Comparison of ENCODE assay signal across 14 cellular contexts in genomic region chr19:3672575-3672948, GRCh38. TPM values are rescaled to one million over a fixed set of nuclear protein-coding genes. Genes with fewer than 3 reads are reported as not detected.
DNase-seq lines count a peak whose midpoint lies in the region; FAIRE-seq and TF ChIP-seq lines count a peak whose summit lies in the region.
"Had no signal": no experiment of that assay in that cellular context is flagged by ENCODE, and none has a peak within 500 bp of the region (broad histone marks: within the 10 kb centered on the region; RNA-seq: fewer than 3 reads in every experiment).

No MANE protein-coding gene starts in this region.

- no peak overlapping the region for H3K4me2 ChIP-seq in GM23248 (ENCODE audit: unreplicated experiment)

- TF ChIP-seq POLR2A in esophagus squamous epithelium (IDR thresholded peaks at IDR 0.05) (no peak), prostate gland (IDR thresholded peaks at IDR 0.05) (no peak)

- H4K20me1 ChIP-seq in GM23248 (ENCODE audit: insufficient read depth), result no peaks in the 10 kb centered on the region

- H3K9me3 ChIP-seq in right atrium auricular region, result no peaks in the 10 kb centered on the region
- H3K9me3 ChIP-seq in esophagus squamous epithelium, result no peaks in the 10 kb centered on the region
- H3K9me3 ChIP-seq in prostate gland, result no peaks in the 10 kb centered on the region
- H3K9me3 ChIP-seq in GM23248 (ENCODE audit: low read depth), result no peaks in the 10 kb centered on the region

- no peaks in the 10 kb centered on the region for H3K9me2 ChIP-seq in GM23248 (ENCODE audit: insufficient read depth)

- 80 to 83% methylated on average over 2 to 6 of the region's 8 CpGs for WGBS in esophagus squamous epithelium, 2 donors
- WGBS in prostate gland, result 85% methylated on average over 8 of the region's 8 CpGs
- WGBS in GM23248 (ENCODE audit: low coverage in 1 of 2, low lambda C conversion rate in 2 of 2, missing lambda C conversion rate in 2 of 2), 2 experiments, result 93 to 96% methylated on average over 6 to 8 of the region's 8 CpGs

- DNase-seq in right atrium auricular region (ENCODE audit: low spot score), result no peak
- no peak for DNase-seq in cardiac septum (ENCODE audit: low spot score)
- no peak for DNase-seq in esophagus squamous epithelium (lab: John Stamatoyannopoulos, UW)
- DNase-seq in prostate gland (ENCODE audit: low spot score), result no peak
- no peak for DNase-seq in frontal cortex (ENCODE audit: low spot score in 2 of 2)
- no peak for DNase-seq in GM23248
- DNase-seq in retina, result no peak
- DNase-seq in posterior vena cava (ENCODE audit: low spot score), result no peak
- DNase-seq: activated B cell treated with CpG ODN at 0.5 μM for 24 hours, DMS 273 treated with DMSO at 0.1 percent for 48 hours, MM.1S, NCI-H2107 had no signal

- H3K9ac ChIP-seq in GM23248, result no peak overlapping the region

- no peak for FAIRE-seq in frontal cortex (lab: Jason Lieb, UNC)

- in situ Hi-C loops in GM23248 (cut with MboI), result no loop called here

- no peaks in the 10 kb centered on the region for H3F3A ChIP-seq in GM23248 (ENCODE audit: insufficient read depth)

- H3K4me3 ChIP-seq in right atrium auricular region (no peak overlapping the region), esophagus squamous epithelium (no peak overlapping the region), prostate gland (no peak overlapping the region), GM23248 (no peak overlapping the region)

- H3K27me3 ChIP-seq in right atrium auricular region, result no peaks in the 10 kb centered on the region
- no peaks in the 10 kb centered on the region for H3K27me3 ChIP-seq in esophagus squamous epithelium
- no peaks in the 10 kb centered on the region for H3K27me3 ChIP-seq in prostate gland (replicated peaks; ENCODE audit: insufficient read depth)
- no peaks in the 10 kb centered on the region for H3K27me3 ChIP-seq in GM23248 (replicated peaks; ENCODE audit: insufficient read depth)

- no peak overlapping the region for H2AFZ ChIP-seq in GM23248

- H3K27ac ChIP-seq in right atrium auricular region (peak overlapping the region; percentile 96 to 99), esophagus squamous epithelium (peak overlapping the region; percentile 82 to 98 (median 93)), prostate gland (peak overlapping the region; percentile 86 to 96), GM23248 (no peak overlapping the region)
- H3K27ac ChIP-seq: epithelial cell of prostate had no signal

- H3K4me1 ChIP-seq in right atrium auricular region (peaks cover 0 to 65% of the 10 kb centered on the region in 2 donors), esophagus squamous epithelium (peaks cover 21 to 79% (median 41%) of the 10 kb centered on the region in 3 donors), prostate gland (replicated peaks) (no peaks in the 10 kb centered on the region), GM23248 (ENCODE audit: insufficient read depth) (peaks cover 12% of the 10 kb centered on the region)

- intact Hi-C loops in cardiac septum (cut with DNase I), result loop anchor here (1.0 kb wide), 1 partner anchor 26 kb away; no protein-coding TSS in a partner anchor
- intact Hi-C loops in esophagus squamous epithelium (cut with DNase I), result no loop called here
- intact Hi-C loops in prostate gland (cut with DNase I), result no loop called here
- intact Hi-C loops in posterior vena cava (cut with DNase I), result no loop called here

- peaks cover 50% of the 10 kb centered on the region for H3K79me2 ChIP-seq in GM23248 (ENCODE audit: insufficient read depth)

- no peaks in the 10 kb centered on the region for H3K36me3 ChIP-seq in right atrium auricular region
- no peaks in the 10 kb centered on the region for H3K36me3 ChIP-seq in esophagus squamous epithelium
- no peaks in the 10 kb centered on the region for H3K36me3 ChIP-seq in prostate gland
- H3K36me3 ChIP-seq in GM23248 (ENCODE audit: low read depth), result no peaks in the 10 kb centered on the region

- TF ChIP-seq CTCF in right atrium auricular region (IDR thresholded peaks at IDR 0.05) (no peak), esophagus squamous epithelium (IDR thresholded peaks at IDR 0.05) (no peak), prostate gland (IDR thresholded peaks at IDR 0.05) (no peak)

RNA-seq across cellular contexts. Expression of gene PIP5K1C, which starts 27.7 kb away (rescaled TPM):
- 10 to 100 TPM; 31.3 to 45.8 TPM for total RNA-seq in right atrium auricular region
- 38.2 TPM for total RNA-seq in cardiac septum
- 10 to 100 TPM; 12.0 to 25.3 (median 15.2) TPM for total RNA-seq in esophagus squamous epithelium
- 10 to 100 TPM; 34.3 to 75.5 TPM for total RNA-seq in prostate gland
- total RNA-seq in frontal cortex, result 15.1 TPM
- 34.0 and 43.1 TPM in 2 replicates for total RNA-seq in GM23248 (2014; rRNA removed; shearing (Covaris generic))
- 31.2 and 33.5 TPM in 2 replicates for polyA plus RNA-seq in GM23248 (2016; fragmentation: Nextera tagmentation; extraction: Ambion mirVana)
- 10 to 100 TPM; 80.9 to 85.4 TPM for total RNA-seq in posterior vena cava

RNA-seq across cellular contexts. Expression of gene TJP3, which starts 35.6 kb away (rescaled TPM):
- total RNA-seq in right atrium auricular region (1 to 10 TPM in 1 of 2 donors, not detected in 1; 1.1 TPM), cardiac septum (not detected), esophagus squamous epithelium (10 to 100 TPM; 23.7 to 71.1 (median 28.0) TPM), prostate gland (10 to 100 TPM; 14.6 to 17.8 TPM), frontal cortex (not detected), posterior vena cava (under 1 TPM in 1 of 2 donors, not detected in 1; 0.10 TPM)
- not detected in 2 replicates for total RNA-seq in GM23248 (2014; rRNA removed; shearing (Covaris generic))
- not detected in 2 replicates for polyA plus RNA-seq in GM23248 (2016; fragmentation: Nextera tagmentation; extraction: Ambion mirVana)
- polyA plus RNA-seq: AG04450 had no signal

RNA-seq across cellular contexts. Expression of gene CACTIN, which starts 46.0 kb away (rescaled TPM):
- 10 to 100 TPM; 11.2 to 22.8 TPM for total RNA-seq in right atrium auricular region
- 10.7 TPM for total RNA-seq in cardiac septum
- 10 to 100 TPM; 15.9 to 26.7 (median 21.3) TPM for total RNA-seq in esophagus squamous epithelium
- 10 to 100 TPM; 38.2 to 52.8 TPM for total RNA-seq in prostate gland
- total RNA-seq in frontal cortex, result 21.6 TPM
- total RNA-seq in GM23248 (2014; rRNA removed; shearing (Covaris generic)), result 29.1 and 39.0 TPM in 2 replicates
- 6.9 and 8.7 TPM in 2 replicates for polyA plus RNA-seq in GM23248 (2016; fragmentation: Nextera tagmentation; extraction: Ambion mirVana)
- 10 to 100 TPM; 13.0 to 17.0 TPM for total RNA-seq in posterior vena cava

Comparison
In these comparisons a context has a peak if more than half of its experiments do, and no peak if none do; other contexts are left out.
1. RNA of gene TJP3, which starts 35.6 kb away (total RNA-seq): 23.7 to 71.1 TPM in esophagus squamous epithelium and 14.6 to 17.8 TPM in prostate gland; 1.1 TPM in right atrium auricular region, not detected in cardiac septum (single experiment), 0.10 TPM in posterior vena cava, not detected in frontal cortex (single experiment) and not detected in GM23248; every median in the first group is over 4 times any median in the second.